ENCODE assay signal across 9 cellular contexts in genomic region chr11:22192642-22193347, GRCh38. TPM values are rescaled to one million over a fixed set of nuclear protein-coding genes. Genes with fewer than 3 reads are reported as not detected.
A peak's percentile ranks its signal among the peaks of the same experiment; 100 is the strongest.
DNase-seq lines count a peak whose midpoint lies in the region; ATAC-seq and TF ChIP-seq lines count a peak whose summit lies in the region.
"Had no signal": no experiment of that assay in that cellular context is flagged by ENCODE, and none has a peak within 500 bp of the region (broad histone marks: within the 10 kb centered on the region; RNA-seq: fewer than 3 reads in every experiment).

A gene with protein sequence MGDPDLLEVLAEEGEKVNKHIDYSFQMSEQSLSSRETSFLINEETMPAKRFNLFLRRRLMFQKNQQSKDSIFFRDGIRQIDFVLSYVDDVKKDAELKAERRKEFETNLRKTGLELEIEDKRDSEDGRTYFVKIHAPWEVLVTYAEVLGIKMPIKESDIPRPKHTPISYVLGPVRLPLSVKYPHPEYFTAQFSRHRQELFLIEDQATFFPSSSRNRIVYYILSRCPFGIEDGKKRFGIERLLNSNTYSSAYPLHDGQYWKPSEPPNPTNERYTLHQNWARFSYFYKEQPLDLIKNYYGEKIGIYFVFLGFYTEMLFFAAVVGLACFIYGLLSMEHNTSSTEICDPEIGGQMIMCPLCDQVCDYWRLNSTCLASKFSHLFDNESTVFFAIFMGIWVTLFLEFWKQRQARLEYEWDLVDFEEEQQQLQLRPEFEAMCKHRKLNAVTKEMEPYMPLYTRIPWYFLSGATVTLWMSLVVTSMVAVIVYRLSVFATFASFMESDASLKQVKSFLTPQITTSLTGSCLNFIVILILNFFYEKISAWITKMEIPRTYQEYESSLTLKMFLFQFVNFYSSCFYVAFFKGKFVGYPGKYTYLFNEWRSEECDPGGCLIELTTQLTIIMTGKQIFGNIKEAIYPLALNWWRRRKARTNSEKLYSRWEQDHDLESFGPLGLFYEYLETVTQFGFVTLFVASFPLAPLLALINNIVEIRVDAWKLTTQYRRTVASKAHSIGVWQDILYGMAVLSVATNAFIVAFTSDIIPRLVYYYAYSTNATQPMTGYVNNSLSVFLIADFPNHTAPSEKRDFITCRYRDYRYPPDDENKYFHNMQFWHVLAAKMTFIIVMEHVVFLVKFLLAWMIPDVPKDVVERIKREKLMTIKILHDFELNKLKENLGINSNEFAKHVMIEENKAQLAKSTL (plus strand): TSS chr11:22193085. CDS start chr11:22193493, 408 bp downstream.

- H3K27me3 Mint-ChIP-seq in mesothelial cell of epicardium (ENCODE audit: low read depth), result peaks cover 38% of the 10 kb centered on the region

- H3K27ac ChIP-seq in tibial artery, result peak within 1 kb of the TSS; percentile 56 to 78

- H3K4me1 Mint-ChIP-seq in mesothelial cell of epicardium, result peaks cover 16% of the 10 kb centered on the region

- peak; percentile 62 for ATAC-seq in HG03432 (IDR thresholded peaks at IDR 0.05; ENCODE audit: unreplicated experiment)

- TF ChIP-seq CTCF in BE2C (IDR thresholded peaks at IDR 0.05; ENCODE audit: low read depth, low read length), result no peak
- no peak for TF ChIP-seq CTCF in mesothelial cell of epicardium (IDR thresholded peaks at IDR 0.05; ENCODE audit: unreplicated experiment)
- TF ChIP-seq CTCF in tibial artery (IDR thresholded peaks at IDR 0.05), result no peak

- H3K36me3 Mint-ChIP-seq in mesothelial cell of epicardium, result no peaks in the 10 kb centered on the region

- no peaks in the 10 kb centered on the region for H3K36me3 ChIP-seq in BE2C
- no peaks in the 10 kb centered on the region for H3K36me3 ChIP-seq in tibial artery

- peaks cover 6% of the 10 kb centered on the region for H3K9me3 Mint-ChIP-seq in mesothelial cell of epicardium

- H3K9me3 ChIP-seq in BE2C (no peaks in the 10 kb centered on the region), tibial artery (no peaks in the 10 kb centered on the region)

- intact Hi-C loops in tibial artery (cut with DNase I; ENCODE audit: low total_unique reads), result no loop called here

- H3K27ac Mint-ChIP-seq in mesothelial cell of epicardium, result peak within 1 kb of the TSS; percentile 72

- peak within 1 kb of the TSS; percentile 94 for H3K4me3 Mint-ChIP-seq in mesothelial cell of epicardium

- peak; percentile 63 for TF ChIP-seq POLR2A in GM18951 (IDR thresholded peaks at IDR 0.05; ENCODE audit: extremely low read depth, insufficient read depth, insufficient read length)
- no peak for TF ChIP-seq POLR2A in erythroblast (IDR thresholded peaks at IDR 0.05; ENCODE audit: low read length)

- H3K4me1 ChIP-seq in BE2C (no peaks in the 10 kb centered on the region), tibial artery (peaks cover 0 to 28% (median 10%) of the 10 kb centered on the region in 4 donors)

- peak; percentile 75 for DNase-seq in BE2C
- DNase-seq in SK-N-DZ (ENCODE audit: low spot score), result peak; percentile 82
- peak; percentile 6 to 7 for DNase-seq in erythroblast (lab: John Stamatoyannopoulos, UW)
- DNase-seq in mesothelial cell of epicardium (ENCODE audit: low spot score in 2 of 2, unreplicated experiment in 2 of 2), result peak; percentile 40 to 72
- DNase-seq in tibial artery, result peak; percentile 32 to 83
- no peak for DNase-seq in effector CD4-positive, alpha-beta T cell

- H3K4me3 ChIP-seq in BE2C (ENCODE audit: low read depth, low read length) (peak within 1 kb of the TSS; percentile 77), tibial artery (peak within 1 kb of the TSS; percentile 64 to 72)

- H3K27me3 ChIP-seq in BE2C (no peaks in the 10 kb centered on the region), tibial artery (no peaks in the 10 kb centered on the region)

- in situ Hi-C loops in GM18951 (cut with MboI; ENCODE audit: low sequenced_read_pairs, unreplicated experiment), result no loop called here

RNA-seq across cellular contexts. Expression of the gene that starts here (rescaled TPM):
- 2.9 TPM for polyA plus RNA-seq in BE2C (2012; ENCODE audit: insufficient read depth, insufficient read length, low read depth)
- 11.6 and 12.9 TPM in 2 replicates for polyA plus RNA-seq in SK-N-DZ (2014; cell fraction: cytosol; rRNA removed)
- 14.1 and 14.8 TPM in 2 replicates for polyA plus RNA-seq in SK-N-DZ (2014; cell fraction: nucleus; rRNA removed)
- total RNA-seq in mesothelial cell of epicardium, result 3.6 to 4.2 TPM (median 3.9 TPM) in 3 replicates
- total RNA-seq: myocyte had no signal
